Comparison of ENCODE assay signal across 15 cellular contexts in genomic region chr12:14772946-14773345, GRCh38. TPM values are rescaled to one million over a fixed set of nuclear protein-coding genes. Genes with fewer than 3 reads are reported as not detected.
DNase-seq lines count a peak whose midpoint lies in the region; TF ChIP-seq lines count a peak whose summit lies in the region.
"Had no signal": no experiment of that assay in that cellular context is flagged by ENCODE, and none has a peak within 500 bp of the region (broad histone marks: within the 10 kb centered on the region; RNA-seq: fewer than 3 reads in every experiment).

No MANE protein-coding gene starts in this region.

- H2AFZ ChIP-seq in OCI-LY3 (ENCODE audit: low read depth, low read length) = no peak overlapping the region
- no peak overlapping the region for H2AFZ ChIP-seq in neural progenitor cell (replicated peaks)

- POLR2A ChIA-PET in activated CD4-positive, alpha-beta memory T cell treated with anti-CD3 and anti-CD28 coated beads, Interleukin-2, amount 10 ng/mL, durations not matched to agents 7 days and 5 days (lab: Charles Lee) = interaction anchor here (0.7 to 7.9 kb wide), 15 partner anchors 11 to 407 kb away, joined by 3 to 123 read pairs (median 7); partner anchors contain the start of genes ARHGDIB, ATF7IP, C12orf60 and WBP11
- POLR2A ChIA-PET in activated CD4-positive, alpha-beta memory T cell treated with anti-CD3 and anti-CD28 coated beads for 36 hours (lab: Charles Lee) = interaction anchor here (0.6 to 8.1 kb wide), 6 partner anchors 11 to 186 kb away, joined by 3 to 95 read pairs (median 6); partner anchors contain the start of genes C12orf60 and WBP11
- POLR2A ChIA-PET in Caco-2 (lab: Charles Lee) = no interaction called here

- H3K36me3 ChIP-seq in OCI-LY3 (replicated peaks; ENCODE audit: low read depth, low read length) (peaks cover 16% of the 10 kb centered on the region), ectodermal cell (ENCODE audit: control insufficient read depth, insufficient read depth, low read length) (no peaks in the 10 kb centered on the region), neural progenitor cell (no peaks in the 10 kb centered on the region), Caco-2 (ENCODE audit: control insufficient read depth, insufficient read depth, low read length) (no peaks in the 10 kb centered on the region)
- H3K36me3 ChIP-seq: adrenal gland, prostate gland had no signal

- H3K4me3 ChIP-seq in OCI-LY3 (ENCODE audit: low read length) = peak overlapping the region; percentile 87
- H3K4me3 ChIP-seq in ectodermal cell (ENCODE audit: insufficient read depth, low read depth, low read length) = peak overlapping the region; percentile 67
- H3K4me3 ChIP-seq in neural progenitor cell = peak overlapping the region; percentile 88
- H3K4me3 ChIP-seq in Caco-2 (ENCODE audit: low read depth, low read length) = no peak overlapping the region

- WGBS in ectodermal cell, 2 experiments = 62 to 66% methylated on average over 4 of the region's 5 CpGs

- CTCF ChIA-PET in activated CD4-positive, alpha-beta memory T cell treated with anti-CD3 and anti-CD28 coated beads, Interleukin-2, amount 10 ng/mL, durations not matched to agents 7 days and 5 days (lab: Charles Lee) = interaction anchor here (1.0 to 1.1 kb wide), 2 partner anchors 17 to 27 kb away, joined by 3 to 4 read pairs; no protein-coding TSS in a partner anchor
- CTCF ChIA-PET in activated CD4-positive, alpha-beta memory T cell treated with anti-CD3 and anti-CD28 coated beads for 36 hours (lab: Charles Lee) = interaction anchor here (0.8 to 1.4 kb wide), 2 partner anchors 30 to 178 kb away, joined by 3 read pairs; partner anchors contain the start of gene WBP11
- CTCF ChIA-PET in Caco-2 (lab: Charles Lee) = no interaction called here

- H3K27ac ChIP-seq in OCI-LY3 (ENCODE audit: low read length) (no peak overlapping the region), ectodermal cell (ENCODE audit: insufficient read depth, low read depth, low read length, poor library complexity, severe bottlenecking) (no peak overlapping the region), neural progenitor cell (no peak overlapping the region)

- H3K9me3 Mint-ChIP-seq in activated CD4-positive, alpha-beta memory T cell treated with anti-CD3 and anti-CD28 coated beads, Interleukin-2, amount 10 ng/mL, durations not matched to agents 7 days and 5 days = no peaks in the 10 kb centered on the region
- H3K9me3 Mint-ChIP-seq in activated CD4-positive, alpha-beta memory T cell treated with anti-CD3 and anti-CD28 coated beads for 36 hours = no peaks in the 10 kb centered on the region
- H3K9me3 Mint-ChIP-seq in neural progenitor cell (peaks cover 7% of the 10 kb centered on the region), Caco-2 (ENCODE audit: unreplicated experiment) (no peaks in the 10 kb centered on the region)
- H3K9me3 Mint-ChIP-seq: memory B cell had no signal

- H3K27ac Mint-ChIP-seq in activated CD4-positive, alpha-beta memory T cell treated with anti-CD3 and anti-CD28 coated beads, Interleukin-2, amount 10 ng/mL, durations not matched to agents 7 days and 5 days = peak overlapping the region; percentile 52
- no peak overlapping the region for H3K27ac Mint-ChIP-seq in activated CD4-positive, alpha-beta memory T cell treated with anti-CD3 and anti-CD28 coated beads for 36 hours
- H3K27ac Mint-ChIP-seq in neural progenitor cell (no peak overlapping the region), Caco-2 (ENCODE audit: unreplicated experiment) (no peak overlapping the region)

- H3K4me3 Mint-ChIP-seq in activated CD4-positive, alpha-beta memory T cell treated with anti-CD3 and anti-CD28 coated beads, Interleukin-2, amount 10 ng/mL, durations not matched to agents 7 days and 5 days = no peak overlapping the region
- no peak overlapping the region for H3K4me3 Mint-ChIP-seq in activated CD4-positive, alpha-beta memory T cell treated with anti-CD3 and anti-CD28 coated beads for 36 hours
- H3K4me3 Mint-ChIP-seq in neural progenitor cell (peak overlapping the region; percentile 99), Caco-2 (ENCODE audit: unreplicated experiment) (no peak overlapping the region)

- H3K4me2 ChIP-seq in OCI-LY3 (ENCODE audit: low read length) (peak overlapping the region; percentile 87), neural progenitor cell (peak overlapping the region; percentile 88)

- intact Hi-C loops in activated CD4-positive, alpha-beta memory T cell treated with anti-CD3 and anti-CD28 coated beads for 36 hours (cut with micrococcal nuclease) = loop anchor here (5.0 kb wide), 2 partner anchors 386 to 536 kb away; no protein-coding TSS in a partner anchor
- intact Hi-C loops in Caco-2 (cut with micrococcal nuclease; ENCODE audit: unreplicated experiment) = no loop called here

- peaks cover 47% of the 10 kb centered on the region for H3K36me3 Mint-ChIP-seq in activated CD4-positive, alpha-beta memory T cell treated with anti-CD3 and anti-CD28 coated beads, Interleukin-2, amount 10 ng/mL, durations not matched to agents 7 days and 5 days (ENCODE audit: low read depth)
- H3K36me3 Mint-ChIP-seq in activated CD4-positive, alpha-beta memory T cell treated with anti-CD3 and anti-CD28 coated beads for 36 hours = peaks cover 24% of the 10 kb centered on the region
- H3K36me3 Mint-ChIP-seq in neural progenitor cell (no peaks in the 10 kb centered on the region), Caco-2 (ENCODE audit: insufficient read depth, unreplicated experiment) (peaks cover 72% of the 10 kb centered on the region)
- H3K36me3 Mint-ChIP-seq: memory B cell had no signal

- peaks cover 51% of the 10 kb centered on the region for H3F3A ChIP-seq in neural progenitor cell (ENCODE audit: low read depth)

- H3K9me3 ChIP-seq in OCI-LY3 (ENCODE audit: insufficient read depth, low read length) (no peaks in the 10 kb centered on the region), ectodermal cell (ENCODE audit: control insufficient read depth, low read length) (no peaks in the 10 kb centered on the region), neural progenitor cell (ENCODE audit: low read depth) (no peaks in the 10 kb centered on the region), Caco-2 (peaks cover 3% of the 10 kb centered on the region)
- H3K9me3 ChIP-seq: adrenal gland, prostate gland had no signal

- DNase-seq in activated CD4-positive, alpha-beta memory T cell treated with anti-CD3 and anti-CD28 coated beads, Interleukin-2, amount 10 ng/mL, durations not matched to agents 7 days and 5 days = no peak
- no peak for DNase-seq in activated CD4-positive, alpha-beta memory T cell treated with anti-CD3 and anti-CD28 coated beads for 36 hours
- peak; percentile 36 for DNase-seq in neural progenitor cell (ENCODE audit: low spot score)
- DNase-seq in iPS-NIHi11 (ENCODE audit: low spot score) = no peak
- DNase-seq in NCI-H2227 (lab: John Stamatoyannopoulos, UW; ENCODE audit: unreplicated experiment) = no peak
- no peak for DNase-seq in Caco-2
- DNase-seq: activated CD4-positive, alpha-beta T cell treated with anti-CD3 and anti-CD28 coated beads for 4 hours; NCI-H2081 treated with DMSO at 0.1 percent for 48 hours; stimulated activated CD4-positive, alpha-beta T cell treated with anti-CD3 and anti-CD28 coated beads, Interleukin-15, amount 100 ng/mL, for 24 hours had no signal

- no peaks in the 10 kb centered on the region for H3K27me3 Mint-ChIP-seq in activated CD4-positive, alpha-beta memory T cell treated with anti-CD3 and anti-CD28 coated beads, Interleukin-2, amount 10 ng/mL, durations not matched to agents 7 days and 5 days
- H3K27me3 Mint-ChIP-seq in activated CD4-positive, alpha-beta memory T cell treated with anti-CD3 and anti-CD28 coated beads for 36 hours = no peaks in the 10 kb centered on the region
- H3K27me3 Mint-ChIP-seq in neural progenitor cell (ENCODE audit: insufficient read depth, low read depth) = peaks cover 30% of the 10 kb centered on the region
- H3K27me3 Mint-ChIP-seq in Caco-2 (ENCODE audit: insufficient read depth, unreplicated experiment) = no peaks in the 10 kb centered on the region
- H3K27me3 Mint-ChIP-seq: memory B cell had no signal

- H3K4me1 ChIP-seq in OCI-LY3 (ENCODE audit: low read length) (peaks cover 36% of the 10 kb centered on the region), ectodermal cell (ENCODE audit: control insufficient read depth, insufficient read depth, low read length) (peaks cover 12% of the 10 kb centered on the region), neural progenitor cell (peaks cover 18% of the 10 kb centered on the region), Caco-2 (peaks cover 37% of the 10 kb centered on the region)
- H3K4me1 ChIP-seq: prostate gland had no signal

- peaks cover 35% of the 10 kb centered on the region for H3K79me2 ChIP-seq in OCI-LY3 (ENCODE audit: low read length)
- peaks cover 28% of the 10 kb centered on the region for H3K79me2 ChIP-seq in neural progenitor cell (ENCODE audit: low read depth)

- no TSS peak for BruUV-seq in Caco-2 (replicated peaks; lab: Mats Ljungman, UMichigan)

- no peaks in the 10 kb centered on the region for H3K27me3 ChIP-seq in OCI-LY3 (ENCODE audit: low read depth, low read length)
- H3K27me3 ChIP-seq in ectodermal cell (ENCODE audit: control insufficient read depth, insufficient read depth, low read length, poor library complexity, severe bottlenecking) = peaks cover 32% of the 10 kb centered on the region
- peaks cover 9% of the 10 kb centered on the region for H3K27me3 ChIP-seq in neural progenitor cell
- no peaks in the 10 kb centered on the region for H3K27me3 ChIP-seq in Caco-2 (replicated peaks; ENCODE audit: control insufficient read depth, insufficient read depth, low read length)
- H3K27me3 ChIP-seq: adrenal gland had no signal

- H4K20me1 ChIP-seq in OCI-LY3 (ENCODE audit: insufficient read depth, low read length) (0 out of 2 replicates have a peak, but pooled peaks cover 2% of the 10 kb centered on the region), neural progenitor cell (ENCODE audit: low read depth) (peaks cover 22% of the 10 kb centered on the region)

- H3K4me1 Mint-ChIP-seq in activated CD4-positive, alpha-beta memory T cell treated with anti-CD3 and anti-CD28 coated beads, Interleukin-2, amount 10 ng/mL, durations not matched to agents 7 days and 5 days = peaks cover 49% of the 10 kb centered on the region
- H3K4me1 Mint-ChIP-seq in activated CD4-positive, alpha-beta memory T cell treated with anti-CD3 and anti-CD28 coated beads for 36 hours (ENCODE audit: low read depth) = peaks cover 34% of the 10 kb centered on the region
- H3K4me1 Mint-ChIP-seq in neural progenitor cell (peaks cover 46% of the 10 kb centered on the region), Caco-2 (ENCODE audit: low read depth, unreplicated experiment) (peaks cover 46% of the 10 kb centered on the region)

- H3K9ac ChIP-seq in OCI-LY3 (ENCODE audit: low read length) (no peak overlapping the region), neural progenitor cell (no peak overlapping the region)

- TF ChIP-seq CTCF in OCI-LY3 (IDR thresholded peaks at IDR 0.05; ENCODE audit: low read depth, low read length) (no peak), neural progenitor cell (IDR thresholded peaks at IDR 0.05) (no peak), Caco-2 (IDR thresholded peaks at IDR 0.05; ENCODE audit: insufficient read depth in 1 of 2, low read depth in 1 of 2, low read length in 1 of 2, severe bottlenecking in 1 of 2, unreplicated experiment in 1 of 2) (no peak)

RNA-seq across cellular contexts. Expression of gene WBP11, which starts 30.3 kb away (rescaled TPM):
- total RNA-seq in activated CD4-positive, alpha-beta memory T cell treated with anti-CD3 and anti-CD28 coated beads, Interleukin-2, amount 10 ng/mL, durations not matched to agents 7 days and 5 days = 10 to 100 TPM; 91.1 to 92.7 TPM
- 100 to 1,000 TPM; 131 to 134 TPM for total RNA-seq in activated CD4-positive, alpha-beta memory T cell treated with anti-CD3 and anti-CD28 coated beads for 36 hours
- polyA plus RNA-seq in ectodermal cell (2013, experiment 1 of 4) = 103 TPM
- 84.9 TPM for polyA plus RNA-seq in ectodermal cell (2013, experiment 2 of 4)
- polyA plus RNA-seq in ectodermal cell (2013, experiment 3 of 4) = 74.8 TPM
- 80.2 TPM for polyA plus RNA-seq in ectodermal cell (2013, experiment 4 of 4)
- total RNA-seq in neural progenitor cell (ENCODE audit: low replicate concordance) (41.6 and 53.5 TPM in 2 replicates), Caco-2 (2022) (159 and 184 TPM in 2 replicates)

RNA-seq across cellular contexts. Expression of gene C12orf60, which starts 30.5 kb away (rescaled TPM):
- 1 to 10 TPM; 2.0 to 2.4 TPM for total RNA-seq in activated CD4-positive, alpha-beta memory T cell treated with anti-CD3 and anti-CD28 coated beads, Interleukin-2, amount 10 ng/mL, durations not matched to agents 7 days and 5 days
- 1 to 10 TPM; 3.3 to 3.4 TPM for total RNA-seq in activated CD4-positive, alpha-beta memory T cell treated with anti-CD3 and anti-CD28 coated beads for 36 hours
- 4.3 TPM for polyA plus RNA-seq in ectodermal cell (2013, experiment 1 of 4)
- polyA plus RNA-seq in ectodermal cell (2013, experiment 2 of 4) = 5.8 TPM
- polyA plus RNA-seq in ectodermal cell (2013, experiment 3 of 4) = 6.0 TPM
- polyA plus RNA-seq in ectodermal cell (2013, experiment 4 of 4) = 7.1 TPM
- total RNA-seq in neural progenitor cell (ENCODE audit: low replicate concordance) (5.4 and 7.0 TPM in 2 replicates), Caco-2 (2022) (1.8 and 2.8 TPM in 2 replicates)

RNA-seq across cellular contexts. Expression of gene SMCO3, which starts 41.0 kb away (rescaled TPM):
- total RNA-seq in activated CD4-positive, alpha-beta memory T cell treated with anti-CD3 and anti-CD28 coated beads, Interleukin-2, amount 10 ng/mL, durations not matched to agents 7 days and 5 days = not detected
- total RNA-seq in activated CD4-positive, alpha-beta memory T cell treated with anti-CD3 and anti-CD28 coated beads for 36 hours = not detected
- polyA plus RNA-seq in ectodermal cell (2013, experiment 1 of 4) = not detected
- not detected for polyA plus RNA-seq in ectodermal cell (2013, experiment 2 of 4)
- not detected for polyA plus RNA-seq in ectodermal cell (2013, experiment 3 of 4)
- not detected for polyA plus RNA-seq in ectodermal cell (2013, experiment 4 of 4)
- total RNA-seq in neural progenitor cell (ENCODE audit: low replicate concordance) = not detected in 2 replicates
- not detected in 2 replicates for total RNA-seq in Caco-2 (2022)
- total RNA-seq: H4 had no signal
